8 cellular contexts compared by ENCODE assay signal in genomic region chrX:129930941-129931410, GRCh38. TPM values are rescaled to one million over a fixed set of nuclear protein-coding genes. Genes with fewer than 3 reads are reported as not detected.
A peak's percentile ranks its signal among the peaks of the same experiment; 100 is the strongest.
DNase-seq lines count a peak whose midpoint lies in the region; ATAC-seq and TF ChIP-seq lines count a peak whose summit lies in the region.

No MANE protein-coding gene starts in this region.

- H3K36me3 ChIP-seq in Loucy (ENCODE audit: insufficient read depth, low read length), result peaks cover 6% of the 10 kb centered on the region; the same call in 1 of the 2 replicates

- H3K4me3 ChIP-seq in Loucy (ENCODE audit: low read length, poor library complexity, severe bottlenecking) (peak overlapping the region; percentile 86), coronary artery (peak overlapping the region; percentile 80)

- ATAC-seq in GM18502 (IDR thresholded peaks at IDR 0.05; ENCODE audit: poor library complexity, unreplicated experiment) (peak; percentile 1), natural killer cell (no peak), HG03159 (IDR thresholded peaks at IDR 0.05; ENCODE audit: unreplicated experiment) (no peak), HG03280 (IDR thresholded peaks at IDR 0.05; ENCODE audit: unreplicated experiment) (no peak)

- H3K4me1 Mint-ChIP-seq in natural killer cell, result peaks cover 0 to 5% of the 10 kb centered on the region in 2 donors

- TF ChIP-seq CTCF in Loucy (conservative IDR thresholded peaks at IDR 0.05; ENCODE audit: low read length) (no peak), coronary artery (IDR thresholded peaks at IDR 0.05) (no peak), natural killer cell (IDR thresholded peaks at IDR 0.05) (no peak)

- H3K9me2 ChIP-seq in Loucy (replicated peaks; ENCODE audit: low read depth, low read length), result no peaks in the 10 kb centered on the region

- H3K27me3 ChIP-seq in Loucy (ENCODE audit: insufficient read depth, low read length, poor library complexity, severe bottlenecking), result no peaks in the 10 kb centered on the region

- peak overlapping the region; percentile 69 for H3K4me2 ChIP-seq in Loucy (ENCODE audit: low read depth, low read length, poor library complexity, severe bottlenecking)

- DNase-seq in coronary artery (ENCODE audit: low spot score) (no peak), natural killer cell (no peak), NCI-H345 (lab: John Stamatoyannopoulos, UW) (no peak), SK-N-DZ (ENCODE audit: low spot score) (no peak)

- no peaks in the 10 kb centered on the region for H3K9me3 Mint-ChIP-seq in natural killer cell

- H3K36me3 Mint-ChIP-seq in natural killer cell, result no peaks in the 10 kb centered on the region

- H3K9me3 ChIP-seq in Loucy (ENCODE audit: insufficient read depth, low read depth, low read length), result no peaks in the 10 kb centered on the region

- H3K27ac Mint-ChIP-seq in natural killer cell, result peak overlapping the region; percentile 80 to 84

- peak overlapping the region; percentile 85 for H3K4me3 Mint-ChIP-seq in natural killer cell

- H3K4me1 ChIP-seq in Loucy (ENCODE audit: insufficient read depth, low read length, poor library complexity, severe bottlenecking), result no peaks in the 10 kb centered on the region

- peak overlapping the region; percentile 89 for H3K9ac ChIP-seq in Loucy (ENCODE audit: low read depth, low read length, poor library complexity, severe bottlenecking)

- H2AFZ ChIP-seq in Loucy (ENCODE audit: low read length), result peak overlapping the region; percentile 84; the same call in 1 of the 2 replicates

- no peaks in the 10 kb centered on the region for H4K20me1 ChIP-seq in Loucy (ENCODE audit: insufficient read depth, low read length, poor library complexity, severe bottlenecking)

- no peaks in the 10 kb centered on the region for H3K79me2 ChIP-seq in Loucy (ENCODE audit: insufficient read depth, low read length)

- no peaks in the 10 kb centered on the region for H3K27me3 Mint-ChIP-seq in natural killer cell (ENCODE audit: low read depth in 2 of 2)

- peak overlapping the region; percentile 76 to 94 for H3K27ac ChIP-seq in coronary artery

- no peaks in the 10 kb centered on the region for H3F3A ChIP-seq in Loucy (ENCODE audit: low read depth)

- intact Hi-C loops in natural killer cell (cut with micrococcal nuclease), result loop anchor here (5.0 to 10.0 kb wide), 2 partner anchors 51 to 326 kb away; partner anchors contain the start of gene BCORL1

RNA-seq across cellular contexts. Expression of gene UTP14A, which starts 25.0 kb away (rescaled TPM):
- 10 to 100 TPM in 2 of 3 donors, 1 to 10 TPM in 1; 9.5 to 11.6 (median 11.0) TPM for total RNA-seq in natural killer cell
- polyA plus RNA-seq in SK-N-DZ (2014; cell fraction: cytosol; rRNA removed), result 18.3 and 21.0 TPM in 2 replicates
- polyA plus RNA-seq in SK-N-DZ (2014; cell fraction: nucleus; rRNA removed), result 12.2 and 18.3 TPM in 2 replicates

RNA-seq across cellular contexts. Expression of gene BCORL1, which starts 51.5 kb away (rescaled TPM):
- total RNA-seq in natural killer cell, result 10 to 100 TPM in 1 of 3 donors, 1 to 10 TPM in 2; 6.5 to 10.5 (median 9.9) TPM
- polyA plus RNA-seq in SK-N-DZ (2014; cell fraction: cytosol; rRNA removed), result 1.1 and 2.1 TPM in 2 replicates
- polyA plus RNA-seq in SK-N-DZ (2014; cell fraction: nucleus; rRNA removed), result 1.3 and 1.7 TPM in 2 replicates
